Comparison of ENCODE assay signal across 19 cellular contexts in the genomic region with DNA sequence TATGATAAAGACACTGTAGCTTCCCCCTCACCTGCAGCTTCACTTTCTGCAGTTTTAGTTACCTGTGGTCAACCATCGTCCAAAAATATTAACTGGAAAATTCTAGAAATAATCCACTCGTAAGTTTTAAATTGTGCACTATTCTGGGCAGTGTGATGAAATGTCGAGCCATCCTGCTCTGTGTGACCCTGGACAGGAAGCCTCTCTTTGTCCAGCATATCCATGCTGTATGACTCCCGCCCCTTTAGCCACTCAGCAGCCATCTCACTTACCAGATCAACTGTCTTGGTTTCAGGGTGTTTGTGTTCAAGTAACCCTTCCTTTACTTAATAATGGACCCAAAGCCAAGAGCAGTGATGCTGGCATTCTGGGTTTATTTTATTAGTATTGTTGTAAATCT. TPM values are rescaled to one million over a fixed set of nuclear protein-coding genes. Genes with fewer than 3 reads are reported as not detected.
DNase-seq lines count a peak whose midpoint lies in the region; ATAC-seq and TF ChIP-seq lines count a peak whose summit lies in the region.
"Had no signal": no experiment of that assay in that cellular context is flagged by ENCODE, and none has a peak within 500 bp of the region (broad histone marks: within the 10 kb centered on the region; RNA-seq: fewer than 3 reads in every experiment).

No MANE protein-coding gene starts in this region.

- DNase-seq in dermis microvascular lymphatic vessel endothelial cell (ENCODE audit: low read depth in 2 of 2) (peak; percentile 30 to 33), omental fat pad (ENCODE audit: low spot score) (no peak)
- DNase-seq in activated CD8-positive, alpha-beta memory T cell treated with anti-CD3 and anti-CD28 coated beads, Interleukin-2, amount 50 U/mL, for 4 hours, result no peak
- DNase-seq: 8988T; ACHN; AML-193; BE2C; Calu3; CD4-positive, alpha-beta memory T cell; COR-L47; DND-41; GM23248; H7; HCEC 1CT had no signal

- H3K9ac ChIP-seq in neural cell (ENCODE audit: low read length), result no peak overlapping the region
- H3K9ac ChIP-seq: BLaER1 treated with 17β-estradiol and CSF1 and Interleukin-3, amounts not matched to agents 10 nM and 100 nM; GM23248 had no signal

- ATAC-seq in omental fat pad (ENCODE audit: low FRiP score) (no peak), GM18867 (IDR thresholded peaks at IDR 0.05; ENCODE audit: unreplicated experiment) (no peak)
- ATAC-seq: A549 had no signal

- H2AFZ ChIP-seq in neural cell (ENCODE audit: low read depth, low read length), result no peak overlapping the region
- H2AFZ ChIP-seq: GM23248 had no signal

- no peak for TF ChIP-seq RAD21 in neural cell (conservative IDR thresholded peaks at IDR 0.05)

- TF ChIP-seq EP300 in neural cell (conservative IDR thresholded peaks at IDR 0.05; ENCODE audit: poor library complexity, severe bottlenecking), result no peak

- no peaks in the 10 kb centered on the region for H3K9me2 ChIP-seq in neural cell (ENCODE audit: insufficient read depth, low read length)

- no peaks in the 10 kb centered on the region for H3K79me2 ChIP-seq in neural cell (replicated peaks; ENCODE audit: insufficient read depth, low read length)

- no peaks in the 10 kb centered on the region for H3K36me3 ChIP-seq in neural cell (ENCODE audit: insufficient read depth, low read length)

- no peaks in the 10 kb centered on the region for H4K20me1 ChIP-seq in neural cell (ENCODE audit: insufficient read depth)

- no peaks in the 10 kb centered on the region for H3K9me3 ChIP-seq in neural cell (ENCODE audit: low read length)
- H3K9me3 ChIP-seq: A549; BE2C; BLaER1 treated with 17β-estradiol and CSF1 and Interleukin-3, amounts not matched to agents 10 nM and 100 nM had no signal

- peak; percentile 2; the same call in 1 of the 2 replicates for TF ChIP-seq CTCF in C4-2B (conservative IDR thresholded peaks at IDR 0.05)
- peak; percentile 1 for TF ChIP-seq CTCF in neural cell (IDR thresholded peaks at IDR 0.05; ENCODE audit: poor library complexity, severe bottlenecking)
- no peak for TF ChIP-seq CTCF in omental fat pad (IDR thresholded peaks at IDR 0.05)

- H3K4me2 ChIP-seq in neural cell (ENCODE audit: low read length), result no peak overlapping the region
- H3K4me2 ChIP-seq: A549; BLaER1 treated with 17β-estradiol and CSF1 and Interleukin-3, amounts not matched to agents 10 nM and 100 nM had no signal

- H3K27ac ChIP-seq in C4-2B, result no peak overlapping the region
- no peak overlapping the region for H3K27ac ChIP-seq in neural cell (ENCODE audit: low read length)
- H3K27ac ChIP-seq: A549; BLaER1 treated with 17β-estradiol and CSF1 and Interleukin-3, amounts not matched to agents 10 nM and 100 nM; GM23248 had no signal

- no peaks in the 10 kb centered on the region for H3K27me3 ChIP-seq in neural cell (ENCODE audit: insufficient read depth, low read depth, low read length)
- H3K27me3 ChIP-seq: BE2C; BLaER1 treated with 17β-estradiol and CSF1 and Interleukin-3, amounts not matched to agents 10 nM and 100 nM had no signal

- H3K4me3 ChIP-seq in neural cell (ENCODE audit: low read length), result no peak overlapping the region
- H3K4me3 ChIP-seq: A549; BLaER1 treated with 17β-estradiol and CSF1 and Interleukin-3, amounts not matched to agents 10 nM and 100 nM; GM23248 had no signal

- H3F3A ChIP-seq in neural cell (ENCODE audit: insufficient read depth, low read length, poor library complexity, severe bottlenecking), result no peaks in the 10 kb centered on the region

TF ChIP-seq in neural cell, 6 proteins besides CTCF, POLR2A, EP300 and RAD21:
- TF ChIP-seq EZH2 (IDR thresholded peaks at IDR 0.05; ENCODE audit: borderline replicate concordance, insufficient read depth, low read length, poor library complexity, severe bottlenecking), result no peak
- TF ChIP-seq MXI1 (conservative IDR thresholded peaks at IDR 0.05; ENCODE audit: poor library complexity, severe bottlenecking), result no peak
- no peak for TF ChIP-seq POLR2AphosphoS5 (IDR thresholded peaks at IDR 0.05)
- no peak for TF ChIP-seq TAF1 (IDR thresholded peaks at IDR 0.05; ENCODE audit: low read depth)
- TF ChIP-seq REST (IDR thresholded peaks at IDR 0.05; ENCODE audit: borderline replicate concordance), result no peak
- TF ChIP-seq SMC3 (conservative IDR thresholded peaks at IDR 0.05; ENCODE audit: poor library complexity), result no peak

RNA-seq across cellular contexts. Expression of gene SIAH1, which starts 56.1 kb away (rescaled TPM):
- total RNA-seq in dermis microvascular lymphatic vessel endothelial cell (28.4 and 35.3 TPM in 2 replicates), omental fat pad (10 to 100 TPM; 30.7 to 42.7 (median 39.6) TPM)
- polyA plus RNA-seq in neural cell, result 91.3 and 96.6 TPM in 2 replicates
- 157 and 166 TPM in 2 replicates for polyA minus RNA-seq in neural cell

Comparison
In these comparisons a context has a peak if more than half of its experiments do, and no peak if none do; other contexts are left out.
1. CTCF ChIP-seq: peak in C4-2B (single experiment) and neural cell (single experiment); none in omental fat pad (0 of 3).
2. DNase-seq: peak in dermis microvascular lymphatic vessel endothelial cell (2 of 2); none in activated CD8-positive, alpha-beta memory T cell treated with anti-CD3 and anti-CD28 coated beads, Interleukin-2, amount 50 U/mL, for 4 hours (single experiment) and omental fat pad (single experiment).